In the genomic region with DNA sequence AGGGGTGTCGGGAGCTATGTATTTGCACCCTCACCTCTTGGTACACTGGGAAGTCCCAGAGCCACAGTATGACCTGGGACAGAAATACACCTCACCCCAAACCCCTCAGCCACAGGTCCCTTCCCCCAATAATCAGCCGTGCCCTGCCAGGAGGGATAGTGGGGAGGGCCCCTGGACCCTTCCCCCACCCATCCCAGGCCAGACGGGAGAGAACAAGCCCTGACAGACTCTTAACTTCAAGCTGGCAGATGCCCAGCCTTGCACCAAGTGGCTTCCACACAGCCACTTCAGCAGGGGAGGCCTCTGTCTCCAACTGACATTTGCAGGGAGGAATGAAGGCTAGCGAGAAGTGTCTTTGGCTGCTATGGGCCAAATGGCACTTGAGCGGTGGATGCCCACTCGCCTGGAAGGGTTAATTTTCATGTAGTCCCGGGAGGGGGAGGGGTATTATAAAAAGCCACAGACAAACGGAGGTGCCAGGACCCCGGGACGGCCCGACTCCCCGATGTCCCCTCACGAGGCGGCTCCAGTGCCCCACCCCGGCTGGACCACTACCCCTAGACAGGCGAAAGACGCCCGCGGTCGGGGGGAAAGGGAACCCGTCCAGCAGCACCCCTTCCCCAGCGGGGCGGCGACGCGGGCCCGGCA, we compare ENCODE assay signal across 8 cellular contexts. TPM values are rescaled to one million over a fixed set of nuclear protein-coding genes. Genes with fewer than 3 reads are reported as not detected.
A peak's percentile ranks its signal among the peaks of the same experiment; 100 is the strongest.
DNase-seq lines count a peak whose midpoint lies in the region; ATAC-seq and TF ChIP-seq lines count a peak whose summit lies in the region.

No MANE protein-coding gene starts in this region.

- H4K20me1 ChIP-seq in BLaER1 treated with 17β-estradiol and CSF1 and Interleukin-3, amounts not matched to agents 10 nM and 100 nM = peaks cover 0 to 23% (median 0%) of the 10 kb centered on the region in 11 experiments; a peak in 4 of 22 replicates

- peak overlapping the region; percentile 15 to 77 (median 66); a peak in 20 of 22 replicates for H3K9ac ChIP-seq in BLaER1 treated with 17β-estradiol and CSF1 and Interleukin-3, amounts not matched to agents 10 nM and 100 nM

- peak overlapping the region; percentile 92 to 98 (median 96) for H3K4me2 ChIP-seq in BLaER1 treated with 17β-estradiol and CSF1 and Interleukin-3, amounts not matched to agents 10 nM and 100 nM

- H3K27me3 ChIP-seq in BLaER1 treated with 17β-estradiol and CSF1 and Interleukin-3, amounts not matched to agents 10 nM and 100 nM = peaks cover 28 to 48% (median 42%) of the 10 kb centered on the region in 11 experiments
- H3K27me3 ChIP-seq in uterus = no peaks in the 10 kb centered on the region

- peak overlapping the region; percentile 51 to 73 (median 60) for H3K4me3 ChIP-seq in BLaER1 treated with 17β-estradiol and CSF1 and Interleukin-3, amounts not matched to agents 10 nM and 100 nM
- H3K4me3 ChIP-seq in uterus = peak overlapping the region; percentile 38 to 49

- H3K36me3 ChIP-seq in BLaER1 treated with 17β-estradiol and CSF1 and Interleukin-3, amounts not matched to agents 10 nM and 100 nM = no peaks in the 10 kb centered on the region
- no peaks in the 10 kb centered on the region for H3K36me3 ChIP-seq in uterus

- TF ChIP-seq CTCF in uterus (IDR thresholded peaks at IDR 0.05) = no peak

- intact Hi-C loops in uterus (cut with DNase I; ENCODE audit: low total_unique reads) = no loop called here

- ATAC-seq in HG03039 (IDR thresholded peaks at IDR 0.05; ENCODE audit: unreplicated experiment) = no peak
- ATAC-seq in GM19035 (IDR thresholded peaks at IDR 0.05; ENCODE audit: unreplicated experiment) = no peak

- peak overlapping the region in 4 of 11 experiments; percentile 8 to 52 (median 43); a peak in 6 of 22 replicates for H3K27ac ChIP-seq in BLaER1 treated with 17β-estradiol and CSF1 and Interleukin-3, amounts not matched to agents 10 nM and 100 nM
- peak overlapping the region; percentile 86 to 89 for H3K27ac ChIP-seq in uterus

- peaks cover 0 to 6% (median 0%) of the 10 kb centered on the region in 11 experiments; a peak in 2 of 22 replicates for H3K9me3 ChIP-seq in BLaER1 treated with 17β-estradiol and CSF1 and Interleukin-3, amounts not matched to agents 10 nM and 100 nM (replicated peaks in 1 of 11)
- H3K9me3 ChIP-seq in uterus = no peaks in the 10 kb centered on the region

- peaks cover 30 to 49% (median 40%) of the 10 kb centered on the region in 10 experiments for H3K4me1 ChIP-seq in BLaER1 treated with 17β-estradiol and CSF1 and Interleukin-3, amounts not matched to agents 10 nM and 100 nM
- peaks cover 0 to 5% of the 10 kb centered on the region in 2 donors for H3K4me1 ChIP-seq in uterus

- TF ChIP-seq POLR2A in uterus (IDR thresholded peaks at IDR 0.05) = no peak

- DNase-seq in NCI-H2029 (lab: John Stamatoyannopoulos, UW) = peak; percentile 37
- DNase-seq in dermis blood vessel endothelial cell = peak; percentile 27
- DNase-seq in medulla oblongata (ENCODE audit: extremely low spot score) = peak; percentile 26
- peak; percentile 39 to 44 for DNase-seq in uterus
- no peak for DNase-seq in stimulated activated CD4-positive, alpha-beta T cell treated with anti-CD3 and anti-CD28 coated beads, Interleukin-4, amount 100 ng/mL, for 4 hours

RNA-seq across cellular contexts. Expression of gene SYNC, which starts 0.5 kb away (rescaled TPM):
- total RNA-seq in dermis blood vessel endothelial cell (16.4 and 21.4 TPM in 2 replicates), uterus (10 to 100 TPM in 3 of 4 donors, 1 to 10 TPM in 1; 4.7 to 61.0 (median 18.1) TPM)

RNA-seq across cellular contexts. Expression of gene RBBP4, which starts 51.1 kb away (rescaled TPM):
- total RNA-seq in dermis blood vessel endothelial cell = 193 and 244 TPM in 2 replicates
- 100 to 1,000 TPM in 3 of 4 donors, 10 to 100 TPM in 1; 76.1 to 258 (median 193) TPM for total RNA-seq in uterus

RNA-seq across cellular contexts. Expression of gene ZBTB8OS, which starts 51.7 kb away (rescaled TPM):
- total RNA-seq in dermis blood vessel endothelial cell = 39.1 and 51.4 TPM in 2 replicates
- total RNA-seq in uterus = 10 to 100 TPM in 2 of 4 donors, 1 to 10 TPM in 2; 2.6 to 37.2 (median 13.9) TPM

Comparison
In these comparisons a context has a peak if more than half of its experiments do, and no peak if none do; other contexts are left out.
1. DNase-seq: peak in NCI-H2029 (single experiment), dermis blood vessel endothelial cell (single experiment), medulla oblongata (single experiment) and uterus (2 of 2); none in stimulated activated CD4-positive, alpha-beta T cell treated with anti-CD3 and anti-CD28 coated beads, Interleukin-4, amount 100 ng/mL, for 4 hours (0 of 2).